Comparison of ENCODE assay signal across 21 cellular contexts in the genomic region with DNA sequence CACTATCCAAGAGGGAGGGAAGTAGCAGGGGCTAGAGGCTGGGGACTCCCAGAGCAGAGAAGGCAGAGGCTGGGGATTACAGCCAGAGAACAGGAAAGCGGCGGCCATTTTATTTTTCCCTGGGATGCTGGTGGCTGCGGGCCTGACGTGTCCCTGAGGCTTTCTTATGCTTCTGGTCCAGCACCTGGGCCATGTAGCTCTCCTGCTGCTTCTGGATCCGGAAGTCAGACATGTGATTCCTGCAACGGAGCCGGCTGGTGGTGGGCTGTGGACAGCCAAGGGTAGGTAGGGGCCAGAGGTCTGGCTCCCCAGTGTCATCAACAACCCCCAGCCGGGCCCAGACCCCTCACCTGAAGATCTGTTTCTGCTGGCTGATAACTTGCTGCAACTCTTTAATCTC. TPM values are rescaled to one million over a fixed set of nuclear protein-coding genes. Genes with fewer than 3 reads are reported as not detected.
"Had no signal": no experiment of that assay in that cellular context is flagged by ENCODE, and none has a peak within 500 bp of the region (broad histone marks: within the 10 kb centered on the region; RNA-seq: fewer than 3 reads in every experiment).

No MANE protein-coding gene starts in this region.

- H3K27ac ChIP-seq: ascending aorta, prostate gland, sigmoid colon, upper lobe of right lung had no signal

- H3K27me3 ChIP-seq: ascending aorta had no signal

- H3K27ac Mint-ChIP-seq: activated naive CD8-positive, alpha-beta T cell treated with anti-CD3 and anti-CD28 coated beads, Interleukin-2, amount 10 ng/mL, durations not matched to agents 7 days and 5 days; mesothelial cell of epicardium; stimulated activated naive CD8-positive, alpha-beta T cell treated with anti-CD3 and anti-CD28 coated beads, Interleukin-15, Interleukin-2, amounts not matched to agents 100 ng/mL and 50 ng/mL, for 24 hours had no signal

- H3K9me3 Mint-ChIP-seq: activated naive CD8-positive, alpha-beta T cell treated with anti-CD3 and anti-CD28 coated beads, Interleukin-2, amount 10 ng/mL, durations not matched to agents 7 days and 5 days; mesothelial cell of epicardium; naive B cell; stimulated activated naive CD8-positive, alpha-beta T cell treated with anti-CD3 and anti-CD28 coated beads, Interleukin-15, Interleukin-2, amounts not matched to agents 100 ng/mL and 50 ng/mL, for 24 hours had no signal

- H3K4me3 ChIP-seq: ascending aorta, prostate gland, sigmoid colon, upper lobe of right lung had no signal

- ATAC-seq: upper lobe of right lung had no signal

- H3K4me3 Mint-ChIP-seq: activated naive CD8-positive, alpha-beta T cell treated with anti-CD3 and anti-CD28 coated beads, Interleukin-2, amount 10 ng/mL, durations not matched to agents 7 days and 5 days; mesothelial cell of epicardium had no signal

- H3K27me3 Mint-ChIP-seq: activated naive CD8-positive, alpha-beta T cell treated with anti-CD3 and anti-CD28 coated beads, Interleukin-2, amount 10 ng/mL, durations not matched to agents 7 days and 5 days; naive B cell; stimulated activated naive CD8-positive, alpha-beta T cell treated with anti-CD3 and anti-CD28 coated beads, Interleukin-15, Interleukin-2, amounts not matched to agents 100 ng/mL and 50 ng/mL, for 24 hours had no signal

- H3K9me3 ChIP-seq: ascending aorta, prostate gland, sigmoid colon, upper lobe of right lung had no signal

- H3K36me3 Mint-ChIP-seq: naive B cell had no signal

- H3K36me3 ChIP-seq: ascending aorta, prostate gland, sigmoid colon, upper lobe of right lung had no signal

- DNase-seq: activated CD8-positive, alpha-beta memory T cell treated with anti-CD3 and anti-CD28 coated beads for 24 hours; activated effector memory CD4-positive, alpha-beta T cell treated with anti-CD3 and anti-CD28 coated beads, Interleukin-2, amount 50 U/mL, for 16 hours; activated naive CD8-positive, alpha-beta T cell treated with anti-CD3 and anti-CD28 coated beads, Interleukin-2, amount 10 ng/mL, durations not matched to agents 7 days and 5 days; effector CD4-positive, alpha-beta T cell; naive B cell; sigmoid colon; stimulated activated CD4-positive, alpha-beta T cell treated with anti-CD3 and anti-CD28 coated beads, Interleukin-4, amount 100 ng/mL, for 1 hour; stimulated activated CD8-positive, alpha-beta memory T cell treated with anti-CD3 and anti-CD28 coated beads, Interleukin-4, amount 100 ng/mL, for 48 hours; T1000; upper lobe of right lung had no signal

RNA-seq across cellular contexts. Expression of a gene that starts 7.0 kb away (rescaled TPM):
- total RNA-seq: bronchial epithelial cell, frontal cortex, lower leg skin, temporal lobe had no signal
- polyA plus RNA-seq: fibroblast of lung, keratinocyte had no signal

RNA-seq across cellular contexts. Expression of a gene that starts 7.2 kb away (rescaled TPM):
- total RNA-seq: ascending aorta had no signal

RNA-seq across cellular contexts. Expression of a gene that starts 13.6 kb away (rescaled TPM):
- total RNA-seq: ascending aorta, bronchial epithelial cell, fibroblast of lung, frontal cortex, mesothelial cell of epicardium, omental fat pad, sigmoid colon, temporal lobe, upper lobe of right lung had no signal
- polyA plus RNA-seq: fibroblast of lung, keratinocyte had no signal
